Comparison of ENCODE assay signal across 8 cellular contexts in genomic region chr19:40662925-40663711, GRCh38. TPM values are rescaled to one million over a fixed set of nuclear protein-coding genes. Genes with fewer than 3 reads are reported as not detected.
DNase-seq lines count a peak whose midpoint lies in the region; ATAC-seq and TF ChIP-seq lines count a peak whose summit lies in the region.

No MANE protein-coding gene starts in this region.

- peak; percentile 96 for TF ChIP-seq CTCF in RWPE1 (conservative IDR thresholded peaks at IDR 0.05; ENCODE audit: low read depth)
- peak; percentile 88 for TF ChIP-seq CTCF in fibroblast of villous mesenchyme (IDR thresholded peaks at IDR 0.05; ENCODE audit: insufficient read depth, low read depth, low read length)
- peak; percentile 98 for TF ChIP-seq CTCF in neural crest cell (conservative IDR thresholded peaks at IDR 0.05)

- no peaks in the 10 kb centered on the region for H3K9me3 ChIP-seq in KOPT-K1 (ENCODE audit: insufficient read depth, low read length, poor library complexity, severe bottlenecking)

- peaks cover 5% of the 10 kb centered on the region for H3K27me3 Mint-ChIP-seq in neural crest cell (ENCODE audit: low read depth)
- no peaks in the 10 kb centered on the region for H3K27me3 Mint-ChIP-seq in stimulated activated naive CD8-positive, alpha-beta T cell treated with anti-CD3 and anti-CD28 coated beads, Interleukin-15, Interleukin-2, amounts not matched to agents 100 ng/mL and 50 ng/mL, for 24 hours

- CTCF ChIA-PET in RWPE1 (lab: Yijun Ruan, JAX): interaction anchor here (0.5 to 1.5 kb wide), 7 partner anchors 23 to 481 kb away, joined by 3 to 11 read pairs (median 3); no protein-coding TSS in a partner anchor

- peak; percentile 77 for ATAC-seq in GM21723 (IDR thresholded peaks at IDR 0.05; ENCODE audit: unreplicated experiment)

- POLR2A ChIA-PET in RWPE1 (lab: Yijun Ruan, JAX; ENCODE audit: low non-redundant PET): interaction anchor here (0.5 to 0.6 kb wide), 2 partner anchors 87 to 382 kb away, joined by 4 to 5 read pairs; partner anchors contain the start of genes ACTMAP and SNRPA

- H3K36me3 ChIP-seq in KOPT-K1 (ENCODE audit: insufficient read depth, low read length): no peaks in the 10 kb centered on the region

- H3K4me3 ChIP-seq in fibroblast of villous mesenchyme (ENCODE audit: low read depth, low read length): peak overlapping the region; percentile 67

- H3K27ac ChIP-seq in KOPT-K1 (ENCODE audit: low read depth, low read length, poor library complexity, severe bottlenecking) (peak overlapping the region; percentile 41), RWPE1 (peak overlapping the region; percentile 66)

- no peak overlapping the region for H3K27ac Mint-ChIP-seq in neural crest cell (ENCODE audit: unreplicated experiment)
- peak overlapping the region; percentile 85 for H3K27ac Mint-ChIP-seq in stimulated activated naive CD8-positive, alpha-beta T cell treated with anti-CD3 and anti-CD28 coated beads, Interleukin-15, Interleukin-2, amounts not matched to agents 100 ng/mL and 50 ng/mL, for 24 hours

- H3K9me3 Mint-ChIP-seq in neural crest cell: no peaks in the 10 kb centered on the region
- no peaks in the 10 kb centered on the region for H3K9me3 Mint-ChIP-seq in stimulated activated naive CD8-positive, alpha-beta T cell treated with anti-CD3 and anti-CD28 coated beads, Interleukin-15, Interleukin-2, amounts not matched to agents 100 ng/mL and 50 ng/mL, for 24 hours

- H3K36me3 Mint-ChIP-seq in neural crest cell (ENCODE audit: low read depth): no peaks in the 10 kb centered on the region
- no peaks in the 10 kb centered on the region for H3K36me3 Mint-ChIP-seq in stimulated activated naive CD8-positive, alpha-beta T cell treated with anti-CD3 and anti-CD28 coated beads, Interleukin-15, Interleukin-2, amounts not matched to agents 100 ng/mL and 50 ng/mL, for 24 hours (ENCODE audit: low read depth)

- no peaks in the 10 kb centered on the region for H3K4me1 Mint-ChIP-seq in neural crest cell
- peaks cover 24% of the 10 kb centered on the region for H3K4me1 Mint-ChIP-seq in stimulated activated naive CD8-positive, alpha-beta T cell treated with anti-CD3 and anti-CD28 coated beads, Interleukin-15, Interleukin-2, amounts not matched to agents 100 ng/mL and 50 ng/mL, for 24 hours (ENCODE audit: low read depth)

- DNase-seq in DMS79 (lab: John Stamatoyannopoulos, UW) (peak; percentile 61), RWPE1 (ENCODE audit: low spot score) (peak; percentile 77), activated gamma-delta T cell (lab: John Stamatoyannopoulos, UW) (peak; percentile 81), fibroblast of villous mesenchyme (ENCODE audit: low read depth) (peak; percentile 91), neural crest cell (ENCODE audit: low read depth, low spot score) (peak; percentile 96)

- peak overlapping the region; percentile 88 for H3K4me3 Mint-ChIP-seq in neural crest cell
- H3K4me3 Mint-ChIP-seq in stimulated activated naive CD8-positive, alpha-beta T cell treated with anti-CD3 and anti-CD28 coated beads, Interleukin-15, Interleukin-2, amounts not matched to agents 100 ng/mL and 50 ng/mL, for 24 hours: peak overlapping the region; percentile 78

RNA-seq across cellular contexts. Expression of gene NUMBL, which starts 27.3 kb away (rescaled TPM):
- 13.8 and 34.1 TPM in 2 replicates for total RNA-seq in fibroblast of villous mesenchyme
- 21.4 and 26.8 TPM in 2 replicates for total RNA-seq in neural crest cell

RNA-seq across cellular contexts. Expression of gene COQ8B, which starts 53.6 kb away (rescaled TPM):
- total RNA-seq in fibroblast of villous mesenchyme: 25.8 and 32.0 TPM in 2 replicates
- 41.1 and 45.1 TPM in 2 replicates for total RNA-seq in neural crest cell

RNA-seq across cellular contexts. Expression of gene ITPKC, which starts 53.8 kb away (rescaled TPM):
- 14.5 and 16.8 TPM in 2 replicates for total RNA-seq in fibroblast of villous mesenchyme
- total RNA-seq in neural crest cell: 12.8 and 13.9 TPM in 2 replicates

Comparison
In these comparisons a context has a peak if more than half of its experiments do, and no peak if none do; other contexts are left out.
1. Peak in every context shown above with its lines: DNase-seq, ATAC-seq, H3K4me3 ChIP-seq and H3K27ac ChIP-seq.